ENCODE assay signal across 1 cellular context in genomic region chr6:85401186-85402062, GRCh38.
A peak's percentile ranks its signal among the peaks of the same experiment; 100 is the strongest.
TF ChIP-seq lines count a peak whose summit lies in the region.

No MANE protein-coding gene starts in this region.

TF ChIP-seq in HepG2, 621 proteins besides CTCF, POLR2A, EP300 and RAD21:
- TF ChIP-seq KAT7 (CRISPR knock-in tag; IDR thresholded peaks at IDR 0.05; ENCODE audit: borderline replicate concordance) (0 out of 2 replicates have a peak, but pooled peaks have one; percentile 8), KDM4B (CRISPR knock-in tag; IDR thresholded peaks at IDR 0.05) (no peak)
TF ChIP-seq in HepG2: peak in this region for 1.
